In genomic region chr4:77104405-77105292, GRCh38 we compare ENCODE assay signal across 9 cellular contexts. TPM values are rescaled to one million over a fixed set of nuclear protein-coding genes. Genes with fewer than 3 reads are reported as not detected.
DNase-seq lines count a peak whose midpoint lies in the region; ATAC-seq, FAIRE-seq and TF ChIP-seq lines count a peak whose summit lies in the region.
"Had no signal": no experiment of that assay in that cellular context is flagged by ENCODE, and none has a peak within 500 bp of the region (broad histone marks: within the 10 kb centered on the region; RNA-seq: fewer than 3 reads in every experiment).

No MANE protein-coding gene starts in this region.

- intact Hi-C loops in pancreas (cut with DNase I): no loop called here

- H3K27ac Mint-ChIP-seq in activated naive CD4-positive, alpha-beta T cell treated with anti-CD3 and anti-CD28 coated beads, Interleukin-2, amount 50 U/mL, for 72 hours: no peak overlapping the region

- H3K9me3 ChIP-seq in pancreas: no peaks in the 10 kb centered on the region

- peak; percentile 63 to 82 (median 77) for ATAC-seq in pancreas
- no peak for ATAC-seq in activated naive CD4-positive, alpha-beta T cell treated with anti-CD3 and anti-CD28 coated beads, Interleukin-2, amount 50 U/mL, for 72 hours
- ATAC-seq in HG02759 (IDR thresholded peaks at IDR 0.05; ENCODE audit: unreplicated experiment): no peak

- FAIRE-seq in pancreas (lab: Jason Lieb, UNC): no peak

- 12 to 20% methylated on average over 6 of the region's 6 CpGs for WGBS in pancreas, 2 donors

- no peak for TF ChIP-seq CTCF in pancreas (IDR thresholded peaks at IDR 0.05)

- DNase-seq in DMS153 treated with DMSO at 0.1 percent for 48 hours (lab: John Stamatoyannopoulos, UW; ENCODE audit: unreplicated experiment) (peak; percentile 87), NCI-H345 (lab: John Stamatoyannopoulos, UW) (peak; percentile 77), epithelial cell of prostate (ENCODE audit: low read depth, low spot score) (peak; percentile 31), pancreas (peak; percentile 30 to 86 (median 64)), hepatic stellate cell (ENCODE audit: low spot score) (no peak)
- DNase-seq in activated naive CD4-positive, alpha-beta T cell treated with anti-CD3 and anti-CD28 coated beads, Interleukin-2, amount 50 U/mL, for 72 hours (ENCODE audit: low spot score in 2 of 2): no peak
- no peak for DNase-seq in activated T-cell treated with anti-CD3 and anti-CD28 coated beads, Interleukin-2, amount 50 U/mL, for 48 hours

- peaks cover 0 to 13% (median 12%) of the 10 kb centered on the region in 3 donors for H3K4me1 ChIP-seq in pancreas

- H3K27me3 ChIP-seq in pancreas: no peaks in the 10 kb centered on the region

- no peaks in the 10 kb centered on the region for H3K36me3 ChIP-seq in pancreas

- H3K36me3 Mint-ChIP-seq in activated naive CD4-positive, alpha-beta T cell treated with anti-CD3 and anti-CD28 coated beads, Interleukin-2, amount 50 U/mL, for 72 hours: no peaks in the 10 kb centered on the region

- no peak overlapping the region for H3K4me3 ChIP-seq in pancreas

- peak overlapping the region; percentile 12 for H3K27ac ChIP-seq in epithelial cell of prostate
- H3K27ac ChIP-seq in pancreas: peak overlapping the region in 2 of 4 donors; percentile 26 to 47
- H3K27ac ChIP-seq: HL-60 had no signal

- peaks cover 0 to 4% of the 10 kb centered on the region in 2 donors for H3K9me3 Mint-ChIP-seq in activated naive CD4-positive, alpha-beta T cell treated with anti-CD3 and anti-CD28 coated beads, Interleukin-2, amount 50 U/mL, for 72 hours

RNA-seq across cellular contexts. Expression of gene CCNI, which starts 28.9 kb away (rescaled TPM):
- total RNA-seq in pancreas: 100 to 1,000 TPM; 149 to 196 (median 169) TPM
- polyA plus RNA-seq in pancreas: 100 to 1,000 TPM in 1 of 2 donors, 10 to 100 TPM in 1; 33.3 to 101 TPM
- 100 to 1,000 TPM; 212 to 217 TPM for total RNA-seq in activated naive CD4-positive, alpha-beta T cell treated with anti-CD3 and anti-CD28 coated beads, Interleukin-2, amount 50 U/mL, for 72 hours

RNA-seq across cellular contexts. Expression of gene CCNG2, which starts 52.4 kb away (rescaled TPM):
- total RNA-seq in pancreas: 10 to 100 TPM in 3 of 6 donors, 1 to 10 TPM in 3; 4.7 to 30.2 (median 12.8) TPM
- polyA plus RNA-seq in pancreas: 1 to 10 TPM; 5.1 to 6.1 TPM
- total RNA-seq in activated naive CD4-positive, alpha-beta T cell treated with anti-CD3 and anti-CD28 coated beads, Interleukin-2, amount 50 U/mL, for 72 hours: 10 to 100 TPM; 43.4 to 49.8 TPM

Comparison
In these comparisons a context has a peak if more than half of its experiments do, and no peak if none do; other contexts are left out.
1. DNase-seq: peak in DMS153 treated with DMSO at 0.1 percent for 48 hours (single experiment), NCI-H345 (single experiment), epithelial cell of prostate (single experiment) and pancreas (6 of 6); none in hepatic stellate cell (single experiment), activated naive CD4-positive, alpha-beta T cell treated with anti-CD3 and anti-CD28 coated beads, Interleukin-2, amount 50 U/mL, for 72 hours (0 of 2) and activated T-cell treated with anti-CD3 and anti-CD28 coated beads, Interleukin-2, amount 50 U/mL, for 48 hours (0 of 2).
2. ATAC-seq: peak in pancreas (4 of 4); none in activated naive CD4-positive, alpha-beta T cell treated with anti-CD3 and anti-CD28 coated beads, Interleukin-2, amount 50 U/mL, for 72 hours (0 of 2) and HG02759 (single experiment).